Comparison of ENCODE assay signal across 17 cellular contexts in genomic region chr10:48442090-48442808, GRCh38.
DNase-seq lines count a peak whose midpoint lies in the region; ATAC-seq and TF ChIP-seq lines count a peak whose summit lies in the region.
"Had no signal": no experiment of that assay in that cellular context is flagged by ENCODE, and none has a peak within 500 bp of the region (broad histone marks: within the 10 kb centered on the region; RNA-seq: fewer than 3 reads in every experiment).

No MANE protein-coding gene starts in this region.

- no peaks in the 10 kb centered on the region for H3K27me3 ChIP-seq in CD8-positive, alpha-beta T cell (ENCODE audit: insufficient read depth, low read length)
- H3K27me3 ChIP-seq in HCT116 (ENCODE audit: insufficient read depth, low read length) = no peaks in the 10 kb centered on the region

- ATAC-seq in CD8-positive, alpha-beta T cell = no peak
- ATAC-seq in HCT116 (no peak), esophagus mucosa (peak; percentile 8)

- H3K9me3 ChIP-seq in CD8-positive, alpha-beta T cell (ENCODE audit: low read length) = no peaks in the 10 kb centered on the region
- no peaks in the 10 kb centered on the region for H3K9me3 ChIP-seq in HCT116 (ENCODE audit: control insufficient read depth in 1 of 2, insufficient read depth in 1 of 2, low read depth in 1 of 2, low read length in 2 of 2)
- H3K9me3 ChIP-seq: Caco-2, SK-N-SH had no signal

- H3K4me3 Mint-ChIP-seq in CD8-positive, alpha-beta T cell = no peak overlapping the region
- H3K4me3 Mint-ChIP-seq: IgD-negative memory B cell had no signal

- no peak overlapping the region for H3K9ac ChIP-seq in HCT116 (ENCODE audit: low read length)
- H3K9ac ChIP-seq: SK-N-SH had no signal

- in situ Hi-C loops in KBM-7 (cut with MboI; ENCODE audit: low pct_unique_long_range_greater_than_20kb, low sequenced_read_pairs) = loop anchor here (10.0 kb wide), 1 partner anchor 63 kb away; no protein-coding TSS in a partner anchor

- no peaks in the 10 kb centered on the region for H3K9me2 ChIP-seq in HCT116 (ENCODE audit: insufficient read depth)

- H3K4me1 Mint-ChIP-seq in CD8-positive, alpha-beta T cell (ENCODE audit: low read depth) = no peaks in the 10 kb centered on the region
- H3K4me1 Mint-ChIP-seq: IgD-negative memory B cell had no signal

- no peaks in the 10 kb centered on the region for H4K20me1 ChIP-seq in HCT116 (ENCODE audit: insufficient read depth)

- RAD21 ChIA-PET in HCT116 (lab: Charles Lee; ENCODE audit: low non-redundant PET in 1 of 2, low total read pairs in 2 of 2, uncharacterized antibody in 2 of 2, unreplicated experiment in 2 of 2) = no interaction called here

- intact Hi-C loops in CD8-positive, alpha-beta T cell (cut with DNase I, micrococcal nuclease) = no loop called here
- intact Hi-C loops in HCT116 (cut with micrococcal nuclease) (no loop called here), posterior vena cava (cut with DNase I) (no loop called here)

- no peak for TF ChIP-seq CTCF in CD8-positive, alpha-beta T cell (IDR thresholded peaks at IDR 0.05)
- TF ChIP-seq CTCF in HCT116 (IDR thresholded peaks at IDR 0.05 in 2 of 3, conservative IDR thresholded peaks at IDR 0.05 in 1 of 3; ENCODE audit: borderline replicate concordance in 1 of 3, insufficient read depth in 1 of 3, low read depth in 2 of 3, low read length in 2 of 3) = no peak

- H3K4me3 ChIP-seq in CD8-positive, alpha-beta T cell (ENCODE audit: low read depth, low read length) = no peak overlapping the region
- H3K4me3 ChIP-seq in HCT116 (replicated peaks in 1 of 2; ENCODE audit: low read depth in 1 of 2, low read length in 2 of 2) = no peak overlapping the region

- H3K27me3 Mint-ChIP-seq in CD8-positive, alpha-beta T cell (ENCODE audit: low read depth) = no peaks in the 10 kb centered on the region
- H3K27me3 Mint-ChIP-seq: IgD-negative memory B cell had no signal

- no peak overlapping the region for H3K27ac ChIP-seq in CD8-positive, alpha-beta T cell (ENCODE audit: low read depth, low read length)
- H3K27ac ChIP-seq in HCT116 (ENCODE audit: low read depth, low read length) = no peak overlapping the region

- no peak overlapping the region for H3K4me2 ChIP-seq in HCT116 (ENCODE audit: low read length)
- H3K4me2 ChIP-seq: SK-N-SH had no signal

- H3K36me3 ChIP-seq in CD8-positive, alpha-beta T cell (ENCODE audit: insufficient read depth, low read length) = peaks cover 5% of the 10 kb centered on the region
- no peaks in the 10 kb centered on the region for H3K36me3 ChIP-seq in HCT116 (ENCODE audit: control insufficient read depth in 1 of 2, insufficient read depth in 2 of 2, low read length in 2 of 2)

- H3K9me3 Mint-ChIP-seq in CD8-positive, alpha-beta T cell = no peaks in the 10 kb centered on the region
- H3K9me3 Mint-ChIP-seq: IgD-negative memory B cell had no signal

- peak in 1 of 7 experiments; percentile 38 for DNase-seq in CD8-positive, alpha-beta T cell
- no peak for DNase-seq in HCT116 (ENCODE audit: low read depth, low spot score)
- peak; percentile 58 for DNase-seq in posterior vena cava (ENCODE audit: low spot score)
- DNase-seq in NCI-H2107 treated with DMSO at 0.1 percent for 48 hours (lab: John Stamatoyannopoulos, UW; ENCODE audit: unreplicated experiment) = no peak
- DNase-seq in KBM-7 = no peak
- DNase-seq in NCI-H748 treated with DMSO at 0.1 percent for 48 hours (lab: John Stamatoyannopoulos, UW) = no peak
- DNase-seq: Caco-2, DMS153, EL, MV-4-11, NCI-H1417 treated with DMSO at 0.1 percent for 48 hours, NCI-H2029 treated with DMSO at 0.1 percent for 48 hours, NCI-H510A, Right ventricle myocardium superior, SK-N-SH had no signal

- H2AFZ ChIP-seq in HCT116 (ENCODE audit: low read depth, low read length, poor library complexity, severe bottlenecking) = no peak overlapping the region

- H3K79me2 ChIP-seq in HCT116 (ENCODE audit: insufficient read depth, low read length) = no peaks in the 10 kb centered on the region

- TF ChIP-seq POLR2A in HCT116 (IDR thresholded peaks at IDR 0.05; ENCODE audit: borderline replicate concordance, extremely low read depth, insufficient read depth, insufficient read length) = no peak

- POLR2A ChIA-PET in CD8-positive, alpha-beta T cell (lab: Charles Lee) = no interaction called here
- POLR2A ChIA-PET in HCT116 (lab: Charles Lee) = no interaction called here

- H3K36me3 Mint-ChIP-seq in CD8-positive, alpha-beta T cell = peaks cover 5% of the 10 kb centered on the region
- H3K36me3 Mint-ChIP-seq: IgD-negative memory B cell had no signal

- no peaks in the 10 kb centered on the region for H3K4me1 ChIP-seq in CD8-positive, alpha-beta T cell (ENCODE audit: insufficient read depth, low read length)
- H3K4me1 ChIP-seq in HCT116 (ENCODE audit: control insufficient read depth in 1 of 2, insufficient read depth in 2 of 2, low read length in 2 of 2) = no peaks in the 10 kb centered on the region

- H3K27ac Mint-ChIP-seq in CD8-positive, alpha-beta T cell = peak overlapping the region; percentile 11
- H3K27ac Mint-ChIP-seq: IgD-negative memory B cell had no signal

- CTCF ChIA-PET in CD8-positive, alpha-beta T cell (lab: Charles Lee) = no interaction called here
- CTCF ChIA-PET in HCT116 (lab: Charles Lee) = no interaction called here

- no peak for TF ChIP-seq RAD21 in HCT116 (IDR thresholded peaks at IDR 0.05; ENCODE audit: low read depth)

- no TSS peak for BruUV-seq in HCT116 (replicated peaks; lab: Mats Ljungman, UMichigan)

TF ChIP-seq in HCT116, 20 proteins besides CTCF, POLR2A, EP300 and RAD21:
- TF ChIP-seq POLR2AphosphoS5 (IDR thresholded peaks at IDR 0.05; ENCODE audit: low read depth, low read length) (peak; percentile 13; the same call in 1 of the 2 replicates), CEBPB (IDR thresholded peaks at IDR 0.05; ENCODE audit: low read depth) (no peak), REST (IDR thresholded peaks at IDR 0.05; ENCODE audit: low read depth) (no peak)
- TF ChIP-seq, protein P1, sequence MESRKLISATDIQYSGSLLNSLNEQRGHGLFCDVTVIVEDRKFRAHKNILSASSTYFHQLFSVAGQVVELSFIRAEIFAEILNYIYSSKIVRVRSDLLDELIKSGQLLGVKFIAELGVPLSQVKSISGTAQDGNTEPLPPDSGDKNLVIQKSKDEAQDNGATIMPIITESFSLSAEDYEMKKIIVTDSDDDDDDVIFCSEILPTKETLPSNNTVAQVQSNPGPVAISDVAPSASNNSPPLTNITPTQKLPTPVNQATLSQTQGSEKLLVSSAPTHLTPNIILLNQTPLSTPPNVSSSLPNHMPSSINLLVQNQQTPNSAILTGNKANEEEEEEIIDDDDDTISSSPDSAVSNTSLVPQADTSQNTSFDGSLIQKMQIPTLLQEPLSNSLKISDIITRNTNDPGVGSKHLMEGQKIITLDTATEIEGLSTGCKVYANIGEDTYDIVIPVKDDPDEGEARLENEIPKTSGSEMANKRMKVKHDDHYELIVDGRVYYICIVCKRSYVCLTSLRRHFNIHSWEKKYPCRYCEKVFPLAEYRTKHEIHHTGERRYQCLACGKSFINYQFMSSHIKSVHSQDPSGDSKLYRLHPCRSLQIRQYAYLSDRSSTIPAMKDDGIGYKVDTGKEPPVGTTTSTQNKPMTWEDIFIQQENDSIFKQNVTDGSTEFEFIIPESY (IDR thresholded peaks at IDR 0.05; ENCODE audit: extremely low read depth, insufficient replicate concordance, low read length) = no peak
